In the genomic region with DNA sequence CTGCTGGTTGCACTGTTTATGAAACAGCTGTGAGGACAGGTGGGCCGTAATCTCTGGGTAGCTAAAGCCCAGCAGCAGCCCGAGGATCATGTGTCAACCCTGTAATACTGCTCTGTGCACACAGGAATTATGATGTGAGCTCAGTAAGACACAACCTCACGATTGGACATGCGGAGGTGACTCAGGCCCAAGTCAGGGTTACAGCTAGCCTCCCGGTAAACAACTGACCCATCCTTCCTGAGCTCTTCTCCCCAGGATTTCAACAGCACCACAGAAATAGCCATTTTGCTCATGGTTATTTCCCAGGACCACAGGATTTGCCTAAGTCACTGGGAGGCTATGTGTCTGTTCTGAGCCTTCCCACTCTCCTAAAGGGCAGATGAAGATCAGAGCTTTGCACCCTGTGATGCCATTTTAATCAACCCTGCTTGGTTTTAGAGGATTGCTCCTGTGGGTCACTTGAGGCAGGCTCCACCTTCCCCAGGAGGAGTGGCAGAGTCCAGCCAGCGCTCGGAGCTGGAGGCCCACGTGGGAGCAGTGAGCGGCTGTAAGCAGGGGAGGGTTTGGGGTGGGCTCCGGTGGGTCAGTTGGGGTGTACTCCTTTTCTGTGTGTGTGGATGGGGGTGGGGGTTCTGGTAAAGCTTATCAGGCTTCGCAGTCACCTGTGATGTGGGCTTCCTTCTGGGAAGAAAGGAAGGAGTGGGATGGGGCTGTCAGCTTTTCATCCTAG, we compare ENCODE assay signal across 9 cellular contexts. TPM values are rescaled to one million over a fixed set of nuclear protein-coding genes. Genes with fewer than 3 reads are reported as not detected.
DNase-seq lines count a peak whose midpoint lies in the region; ATAC-seq, FAIRE-seq and TF ChIP-seq lines count a peak whose summit lies in the region.
"Had no signal": no experiment of that assay in that cellular context is flagged by ENCODE, and none has a peak within 500 bp of the region (broad histone marks: within the 10 kb centered on the region; RNA-seq: fewer than 3 reads in every experiment).

Gene AMPD3, plus strand, starts transcription at position 363 of the 730 bp plus-strand sequence. CDS start 6,256 bp downstream, outside the sequence.

- POLR2A ChIA-PET in activated naive CD8-positive, alpha-beta T cell treated with anti-CD3 and anti-CD28 coated beads, Interleukin-2, amount 10 ng/mL, durations not matched to agents 7 days and 5 days (lab: Charles Lee), result interaction anchor here (0.6 to 2.2 kb wide), 4 partner anchors 13 to 354 kb away, joined by 3 to 22 read pairs (median 6); partner anchors contain the start of genes EIF4G2 and RNF141

- peaks cover 25% of the 10 kb centered on the region for H3K27me3 Mint-ChIP-seq in activated naive CD8-positive, alpha-beta T cell treated with anti-CD3 and anti-CD28 coated beads, Interleukin-2, amount 10 ng/mL, durations not matched to agents 7 days and 5 days

- DNase-seq in DND-41, result no peak
- peak; percentile 78 for DNase-seq in HFF-Myc (ENCODE audit: extremely low read depth, low read depth)
- peak; percentile 45 for DNase-seq in NCI-H460 (ENCODE audit: extremely low read depth, low read depth)
- DNase-seq in activated naive CD8-positive, alpha-beta T cell treated with anti-CD3 and anti-CD28 coated beads, Interleukin-2, amount 10 ng/mL, durations not matched to agents 7 days and 5 days, result no peak
- no peak for DNase-seq in kidney
- no peak for DNase-seq in stimulated activated effector memory CD8-positive, alpha-beta T cell treated with anti-CD3 and anti-CD28 coated beads, Interleukin-12 subunit alpha, Interleukin-12 subunit beta, amount 100 ng/mL, for 72 hours (ENCODE audit: low spot score in 2 of 2)
- no peak for DNase-seq in omental fat pad (ENCODE audit: low spot score)

- TF ChIP-seq CTCF in DND-41 (IDR thresholded peaks at IDR 0.05; ENCODE audit: borderline replicate concordance, extremely low read depth, low read length, poor library complexity, severe bottlenecking) (no peak), HFF-Myc (IDR thresholded peaks at IDR 0.05; ENCODE audit: low read depth, low read length, missing control alignments) (no peak), kidney (IDR thresholded peaks at IDR 0.05; ENCODE audit: borderline replicate concordance, extremely low read depth, insufficient read depth) (no peak), omental fat pad (IDR thresholded peaks at IDR 0.05) (no peak)

- H3K79me2 ChIP-seq in DND-41 (ENCODE audit: insufficient read depth, low read length), result peaks cover 23% of the 10 kb centered on the region

- H3K4me3 ChIP-seq in DND-41 (ENCODE audit: low read depth in 1 of 2, low read length in 2 of 2) (peak within 1 kb of the TSS; percentile 21 to 72; a peak in 3 of 4 replicates), HFF-Myc (replicated peaks; ENCODE audit: low read depth, low read length) (peak within 1 kb of the TSS; percentile 42), kidney (ENCODE audit: low read length in 2 of 2) (peak within 1 kb of the TSS; percentile 38 to 47)
- H3K4me3 ChIP-seq: body of pancreas had no signal

- intact Hi-C loops in kidney (cut with DNase I), result no loop called here

- ATAC-seq in DND-41 (ENCODE audit: insufficient read depth, low read depth), result no peak
- ATAC-seq in activated naive CD8-positive, alpha-beta T cell treated with anti-CD3 and anti-CD28 coated beads, Interleukin-2, amount 10 ng/mL, durations not matched to agents 7 days and 5 days (ENCODE audit: low read depth), result no peak
- ATAC-seq in stimulated activated effector memory CD8-positive, alpha-beta T cell treated with anti-CD3 and anti-CD28 coated beads, Interleukin-12 subunit alpha, Interleukin-12 subunit beta, amount 100 ng/mL, for 72 hours, result peak; percentile 47
- no peak for ATAC-seq in omental fat pad (ENCODE audit: low FRiP score)
- no peak for ATAC-seq in GM18517 (IDR thresholded peaks at IDR 0.05; ENCODE audit: unreplicated experiment)
- ATAC-seq: body of pancreas had no signal

- H3K4me2 ChIP-seq in DND-41 (ENCODE audit: insufficient read depth, low read length), result peak within 1 kb of the TSS; percentile 96

- peaks cover 4% of the 10 kb centered on the region for H3K27me3 ChIP-seq in DND-41 (ENCODE audit: insufficient read depth, low read length, poor library complexity)
- H3K27me3 ChIP-seq: body of pancreas had no signal

- H3K9me3 Mint-ChIP-seq in activated naive CD8-positive, alpha-beta T cell treated with anti-CD3 and anti-CD28 coated beads, Interleukin-2, amount 10 ng/mL, durations not matched to agents 7 days and 5 days, result no peaks in the 10 kb centered on the region
- no peaks in the 10 kb centered on the region for H3K9me3 Mint-ChIP-seq in stimulated activated effector memory CD8-positive, alpha-beta T cell treated with anti-CD3 and anti-CD28 coated beads, Interleukin-12 subunit alpha, Interleukin-12 subunit beta, amount 100 ng/mL, for 72 hours

- H3K4me1 ChIP-seq in DND-41 (ENCODE audit: insufficient read depth, low read length) (peaks cover 55% of the 10 kb centered on the region), kidney (ENCODE audit: control insufficient read depth in 1 of 2, insufficient read depth in 1 of 2, low read depth in 1 of 2, low read length in 2 of 2) (peaks cover 3 to 19% of the 10 kb centered on the region in 2 donors)

- no peaks in the 10 kb centered on the region for H4K20me1 ChIP-seq in DND-41 (ENCODE audit: insufficient read depth, low read length)

- peak within 1 kb of the TSS; percentile 79 for H2AFZ ChIP-seq in DND-41 (ENCODE audit: low read depth, low read length)

- H3K9ac ChIP-seq in DND-41 (ENCODE audit: low read depth, low read length) (peak within 1 kb of the TSS; percentile 61), kidney (ENCODE audit: low read length in 2 of 2) (peak within 1 kb of the TSS in 1 of 2 donors; percentile 51)

- H3K9me3 ChIP-seq in DND-41 (ENCODE audit: insufficient read depth, low read length, severe bottlenecking) (no peaks in the 10 kb centered on the region), kidney (ENCODE audit: control insufficient read depth in 1 of 2, low read length in 2 of 2) (no peaks in the 10 kb centered on the region)
- H3K9me3 ChIP-seq: body of pancreas had no signal

- H3K36me3 ChIP-seq in DND-41 (ENCODE audit: insufficient read depth, low read length), result no peaks in the 10 kb centered on the region
- H3K36me3 ChIP-seq in kidney (ENCODE audit: control insufficient read depth in 1 of 2, insufficient read depth in 2 of 2, low read length in 2 of 2), result no peaks in the 10 kb centered on the region

- H3K27ac ChIP-seq in DND-41 (ENCODE audit: low read length) (peak within 1 kb of the TSS; percentile 90), kidney (ENCODE audit: low read depth in 2 of 2, low read length in 2 of 2) (peak within 1 kb of the TSS; percentile 10 to 38)

- H3K4me3 Mint-ChIP-seq in activated naive CD8-positive, alpha-beta T cell treated with anti-CD3 and anti-CD28 coated beads, Interleukin-2, amount 10 ng/mL, durations not matched to agents 7 days and 5 days, result peak within 1 kb of the TSS; percentile 95
- peak within 1 kb of the TSS; percentile 84 for H3K4me3 Mint-ChIP-seq in stimulated activated effector memory CD8-positive, alpha-beta T cell treated with anti-CD3 and anti-CD28 coated beads, Interleukin-12 subunit alpha, Interleukin-12 subunit beta, amount 100 ng/mL, for 72 hours

- H3K4me1 Mint-ChIP-seq in activated naive CD8-positive, alpha-beta T cell treated with anti-CD3 and anti-CD28 coated beads, Interleukin-2, amount 10 ng/mL, durations not matched to agents 7 days and 5 days, result peaks cover 48% of the 10 kb centered on the region
- H3K4me1 Mint-ChIP-seq in stimulated activated effector memory CD8-positive, alpha-beta T cell treated with anti-CD3 and anti-CD28 coated beads, Interleukin-12 subunit alpha, Interleukin-12 subunit beta, amount 100 ng/mL, for 72 hours, result peaks cover 79% of the 10 kb centered on the region

- no peak for FAIRE-seq in kidney (lab: Jason Lieb, UNC)

- H3K27ac Mint-ChIP-seq in activated naive CD8-positive, alpha-beta T cell treated with anti-CD3 and anti-CD28 coated beads, Interleukin-2, amount 10 ng/mL, durations not matched to agents 7 days and 5 days, result peak within 1 kb of the TSS; percentile 93
- peak within 1 kb of the TSS; percentile 97 for H3K27ac Mint-ChIP-seq in stimulated activated effector memory CD8-positive, alpha-beta T cell treated with anti-CD3 and anti-CD28 coated beads, Interleukin-12 subunit alpha, Interleukin-12 subunit beta, amount 100 ng/mL, for 72 hours

- peaks cover 1% of the 10 kb centered on the region for H3K36me3 Mint-ChIP-seq in activated naive CD8-positive, alpha-beta T cell treated with anti-CD3 and anti-CD28 coated beads, Interleukin-2, amount 10 ng/mL, durations not matched to agents 7 days and 5 days
- peaks cover 36% of the 10 kb centered on the region for H3K36me3 Mint-ChIP-seq in stimulated activated effector memory CD8-positive, alpha-beta T cell treated with anti-CD3 and anti-CD28 coated beads, Interleukin-12 subunit alpha, Interleukin-12 subunit beta, amount 100 ng/mL, for 72 hours

RNA-seq across cellular contexts. Expression of gene AMPD3, which starts in this region (rescaled TPM):
- 1.3 and 2.0 TPM in 2 replicates for total RNA-seq in NCI-H460 (2014; rRNA removed; shearing (Covaris generic))
- polyA plus RNA-seq in NCI-H460 (2014; cell fraction: nucleus; rRNA removed), result 0.79 and 1.5 TPM in 2 replicates
- 10 to 100 TPM; 18.8 to 21.1 TPM for total RNA-seq in activated naive CD8-positive, alpha-beta T cell treated with anti-CD3 and anti-CD28 coated beads, Interleukin-2, amount 10 ng/mL, durations not matched to agents 7 days and 5 days
- total RNA-seq in kidney (16.5 TPM), omental fat pad (10 to 100 TPM in 2 of 4 donors, 1 to 10 TPM in 2; 4.4 to 43.3 (median 9.9) TPM)
- polyA plus RNA-seq in kidney (ENCODE audit: insufficient read depth, low read depth, low replicate concordance), result 8.4 TPM

Comparison
In these comparisons a context has a peak if more than half of its experiments do, and no peak if none do; other contexts are left out.
1. DNase-seq: peak in HFF-Myc (single experiment) and NCI-H460 (single experiment); none in DND-41 (single experiment), activated naive CD8-positive, alpha-beta T cell treated with anti-CD3 and anti-CD28 coated beads, Interleukin-2, amount 10 ng/mL, durations not matched to agents 7 days and 5 days (single experiment), kidney (single experiment), stimulated activated effector memory CD8-positive, alpha-beta T cell treated with anti-CD3 and anti-CD28 coated beads, Interleukin-12 subunit alpha, Interleukin-12 subunit beta, amount 100 ng/mL, for 72 hours (0 of 2) and omental fat pad (single experiment).
2. Peak in every context shown above with its lines, with median percentiles within 50 percentile points of each other: H3K4me3 ChIP-seq.